28 cellular contexts compared by ENCODE assay signal in the genomic region with DNA sequence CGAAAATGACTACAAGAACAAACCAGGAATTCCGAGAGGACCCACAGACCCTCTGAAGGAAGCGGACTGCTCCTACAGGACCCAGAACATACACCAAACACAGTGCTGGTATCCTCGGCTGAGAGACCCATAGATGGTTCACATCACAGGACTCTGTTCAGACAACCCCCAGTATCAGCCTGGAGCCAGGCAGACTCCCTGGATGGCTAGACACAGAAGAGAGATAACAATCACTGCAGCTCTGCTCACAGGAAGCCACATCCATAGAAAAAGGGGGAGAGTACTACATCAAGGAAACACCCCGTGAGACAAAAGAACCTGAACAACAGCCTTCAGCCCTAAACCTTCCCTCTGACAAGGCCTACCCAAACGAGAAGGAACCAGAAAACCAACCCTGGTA.
"Had no signal": no experiment of that assay in that cellular context is flagged by ENCODE, and none has a peak within 500 bp of the region (broad histone marks: within the 10 kb centered on the region; RNA-seq: fewer than 3 reads in every experiment).

No MANE protein-coding gene starts in this region.

- H3K36me3 ChIP-seq: brain microvascular endothelial cell, esophagus squamous epithelium, gastroesophageal sphincter, heart right ventricle, WERI-Rb-1 had no signal

- DNase-seq: activated B cell treated with CpG ODN at 0.5 μM for 24 hours; activated CD4-positive, alpha-beta memory T cell treated with anti-CD3 and anti-CD28 coated beads, Interleukin-2, amount 10 ng/mL, durations not matched to agents 7 days and 5 days; activated CD4-positive, alpha-beta T cell treated with anti-CD3 and anti-CD28 coated beads for 4 hours; activated CD4-positive, alpha-beta T cell treated with anti-CD3 and anti-CD28 coated beads, Interleukin-2, amount 10 ng/mL, durations not matched to agents 7 days and 5 days; activated CD4-positive, alpha-beta T cell treated with anti-CD3 and anti-CD28 coated beads, Interleukin-2, amount 50 U/mL, for 4 hours; activated CD4-positive, CD25-positive, alpha-beta regulatory T cell treated with anti-CD3 and anti-CD28 coated beads, Interleukin-2, amount 50 U/mL, for 72 hours; activated CD8-positive, alpha-beta memory T cell treated with anti-CD3 and anti-CD28 coated beads, Interleukin-2, amount 50 U/mL, for 48 hours; activated gamma-delta T cell; activated naive CD4-positive, alpha-beta T cell treated with anti-CD3 and anti-CD28 coated beads, Interleukin-2, amount 50 U/mL, for 16 hours; activated naive CD4-positive, alpha-beta T cell treated with Interleukin-2 at 50 U/mL for 16 hours; activated T-cell treated with anti-CD3 and anti-CD28 coated beads for 4 hours; activated T-cell treated with anti-CD3 and anti-CD28 coated beads, Interleukin-2, amount 50 U/mL, for 24 hours; activated T-cell treated with anti-CD3 and anti-CD28 coated beads, Interleukin-2, amount 50 U/mL, for 72 hours; amniotic stem cell; anterior cingulate cortex; brain microvascular endothelial cell; effector CD4-positive, alpha-beta T cell; effector memory CD8-positive, alpha-beta T cell; esophagus squamous epithelium; foreskin melanocyte; heart right ventricle; T-helper 1 cell; T-helper 17 cell; T1000; WERI-Rb-1 had no signal

- H3K4me1 ChIP-seq: esophagus squamous epithelium, gastroesophageal sphincter had no signal

- H3K27me3 ChIP-seq: brain microvascular endothelial cell, esophagus squamous epithelium, gastroesophageal sphincter, heart right ventricle had no signal

- H3K27ac ChIP-seq: brain microvascular endothelial cell, coronary artery, epithelial cell of prostate, esophagus squamous epithelium, gastroesophageal sphincter, heart right ventricle, WERI-Rb-1 had no signal

- H3K4me3 ChIP-seq: coronary artery, esophagus squamous epithelium, gastroesophageal sphincter, heart right ventricle had no signal
